ENCODE assay signal across 8 cellular contexts in the genomic region with DNA sequence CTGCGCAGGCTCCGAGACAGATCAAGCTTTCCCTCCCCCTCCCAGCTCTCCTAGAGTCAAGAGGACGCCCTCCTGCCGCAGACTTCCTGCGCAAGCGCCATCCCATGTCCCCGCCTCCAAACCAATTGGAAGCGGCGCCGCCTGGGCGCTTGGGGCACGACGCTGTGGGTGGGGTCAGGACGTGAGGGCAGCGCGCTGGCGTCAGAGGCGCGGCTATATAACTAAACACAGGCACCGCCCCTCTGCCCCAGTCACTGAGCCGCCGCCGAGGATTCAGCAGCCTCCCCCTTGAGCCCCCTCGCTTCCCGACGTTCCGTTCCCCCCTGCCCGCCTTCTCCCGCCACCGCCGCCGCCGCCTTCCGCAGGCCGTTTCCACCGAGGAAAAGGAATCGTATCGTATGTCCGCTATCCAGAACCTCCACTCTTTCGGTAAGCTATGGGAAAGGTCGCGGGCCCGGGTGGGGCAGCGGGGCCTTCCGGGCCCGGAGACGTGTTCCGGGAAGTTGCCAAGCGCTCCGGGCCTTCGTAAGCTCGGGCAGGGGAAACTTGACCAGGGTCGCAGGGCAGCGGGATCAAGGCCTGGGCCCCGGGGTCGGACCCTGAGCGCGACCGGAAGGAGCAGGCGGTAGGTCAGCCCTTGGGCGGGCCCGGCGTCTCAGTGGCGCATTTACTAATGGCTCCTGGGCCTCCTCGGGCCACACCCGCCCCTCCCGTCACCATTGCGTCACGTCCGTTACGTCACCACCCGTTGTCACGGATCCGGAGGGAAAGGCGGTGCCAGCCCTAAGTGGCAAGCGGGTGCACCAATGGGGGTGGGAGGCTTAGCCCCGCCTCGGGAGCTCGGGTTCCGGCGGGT. TPM values are rescaled to one million over a fixed set of nuclear protein-coding genes. Genes with fewer than 3 reads are reported as not detected.
DNase-seq lines count a peak whose midpoint lies in the region; ATAC-seq and TF ChIP-seq lines count a peak whose summit lies in the region.

Gene EIF1 (plus strand): TSS at position 245 of the 856 bp plus-strand sequence. CDS start 154 bp downstream, at position 399.

- peaks cover 3% of the 10 kb centered on the region for H3K9me3 ChIP-seq in AG04450 (ENCODE audit: control insufficient read depth, insufficient read depth, low read length)
- H3K9me3 ChIP-seq in smooth muscle cell (replicated peaks; ENCODE audit: low read depth) = no peaks in the 10 kb centered on the region

- H3K4me1 Mint-ChIP-seq in WTC11 = peaks cover 15% of the 10 kb centered on the region

- H3K27ac ChIP-seq in AG04450 (ENCODE audit: low read depth, low read length) = peak within 1 kb of the TSS; percentile 100
- H3K27ac ChIP-seq in smooth muscle cell (ENCODE audit: low read depth) = peak within 1 kb of the TSS; percentile 100

- H3K27me3 Mint-ChIP-seq in WTC11 (ENCODE audit: low read depth) = peaks cover 9% of the 10 kb centered on the region

- H3K4me2 ChIP-seq in smooth muscle cell = peak within 1 kb of the TSS; percentile 98

- peaks cover 49% of the 10 kb centered on the region for H4K20me1 ChIP-seq in smooth muscle cell (ENCODE audit: low read depth)

- H3K27me3 ChIP-seq in AG04450 (ENCODE audit: control insufficient read depth, insufficient read depth, low read length) (peaks cover 4% of the 10 kb centered on the region), smooth muscle cell (ENCODE audit: low read depth) (no peaks in the 10 kb centered on the region)

- peak within 1 kb of the TSS; percentile 100 for H3K9ac ChIP-seq in smooth muscle cell (ENCODE audit: low read depth)

- peaks cover 22% of the 10 kb centered on the region for H3K36me3 ChIP-seq in smooth muscle cell (ENCODE audit: low read depth)

- H3F3A ChIP-seq in smooth muscle cell (ENCODE audit: low read depth) = peaks cover 40% of the 10 kb centered on the region

- POLR2A ChIA-PET in AG04450 (lab: Yijun Ruan, JAX) = interaction anchor here (0.5 to 2.2 kb wide), 65 partner anchors 8 to 1708 kb away, joined by 3 to 64 read pairs (median 3); partner anchors contain the start of genes ACLY, DNAJC7, HAP1 and JUP
- POLR2A ChIA-PET in WTC11 (lab: Charles Lee) = interaction anchor here (0.6 to 5.1 kb wide), 28 partner anchors 10 to 331 kb away, joined by 3 to 42 read pairs (median 4); partner anchors contain the start of genes FKBP10, JUP, KRT19 and NKIRAS2

- H3K4me1 ChIP-seq in smooth muscle cell (ENCODE audit: low read depth) = peaks cover 16% of the 10 kb centered on the region

- peak within 1 kb of the TSS; percentile 99 for H3K27ac Mint-ChIP-seq in WTC11

- ATAC-seq in GM18909 (IDR thresholded peaks at IDR 0.05; ENCODE audit: poor library complexity, unreplicated experiment) = peak; percentile 79
- peak; percentile 65 for ATAC-seq in HG03175 (IDR thresholded peaks at IDR 0.05; ENCODE audit: unreplicated experiment)
- ATAC-seq in WTC11 = peak; percentile 86

- H3K36me3 Mint-ChIP-seq in WTC11 = peaks cover 38% of the 10 kb centered on the region

- peaks cover 29% of the 10 kb centered on the region for H3K79me2 ChIP-seq in smooth muscle cell (ENCODE audit: low read depth)

- H3K4me3 Mint-ChIP-seq in WTC11 = peak within 1 kb of the TSS; percentile 92

- CTCF ChIA-PET in AG04450 (lab: Charles Lee) (interaction anchor here (0.6 to 2.2 kb wide), 10 partner anchors 10 to 1330 kb away, joined by 3 to 7 read pairs (median 4); no protein-coding TSS in a partner anchor), WTC11 (lab: Charles Lee) (interaction anchor here (0.6 to 3.1 kb wide), 22 partner anchors 10 to 366 kb away, joined by 3 to 47 read pairs (median 4); partner anchors contain the start of genes JUP and ODAD4)

- DNase-seq in AG04450 (ENCODE audit: low read depth, low spot score) = peak; percentile 99
- peak; percentile 98 for DNase-seq in NCI-H226
- peak; percentile 100 for DNase-seq in WTC11 (ENCODE audit: low spot score)
- peak; percentile 100 for DNase-seq in cardiac fibroblast (ENCODE audit: low read depth in 2 of 2)
- DNase-seq in iPS-NIHi11 (ENCODE audit: low spot score) = peak; percentile 94
- peak; percentile 97 for DNase-seq in smooth muscle cell (lab: John Stamatoyannopoulos, UW; ENCODE audit: unreplicated experiment)

- no peak for TF ChIP-seq CTCF in AG04450 (IDR thresholded peaks at IDR 0.05; ENCODE audit: low read depth, low read length)
- TF ChIP-seq CTCF in WTC11 (IDR thresholded peaks at IDR 0.05) = no peak
- TF ChIP-seq CTCF in cardiac fibroblast (IDR thresholded peaks at IDR 0.05; ENCODE audit: low read depth, low read length) = no peak
- TF ChIP-seq CTCF in smooth muscle cell (IDR thresholded peaks at IDR 0.05; ENCODE audit: borderline replicate concordance, insufficient read depth, poor library complexity, severe bottlenecking) = peak; percentile 9

- under 1% methylated on average over 60 of the region's 81 CpGs for WGBS in smooth muscle cell (ENCODE audit: low lambda C conversion rate)

- peak within 1 kb of the TSS; percentile 65 for H2AFZ ChIP-seq in smooth muscle cell (ENCODE audit: low read depth)

- H3K9me3 Mint-ChIP-seq in WTC11 = peaks cover 18% of the 10 kb centered on the region

- peak within 1 kb of the TSS; percentile 99 for H3K4me3 ChIP-seq in AG04450 (ENCODE audit: low read depth, low read length)
- peak within 1 kb of the TSS; percentile 84 to 92 for H3K4me3 ChIP-seq in cardiac fibroblast (replicated peaks in 1 of 2; ENCODE audit: low read depth in 2 of 2, low read length in 2 of 2)
- peak within 1 kb of the TSS; percentile 99 for H3K4me3 ChIP-seq in smooth muscle cell

TF ChIP-seq in WTC11, 78 proteins besides CTCF, POLR2A, EP300 and RAD21 (continues in another document):
- TF ChIP-seq ATF6 (CRISPR knock-in tag; IDR thresholded peaks at IDR 0.05) (no peak), ZNF416 (CRISPR knock-in tag; IDR thresholded peaks at IDR 0.05) (peak; percentile 64; the same call in 1 of the 2 replicates), USF1 (CRISPR knock-in tag; IDR thresholded peaks at IDR 0.05) (no peak), ZNF671 (CRISPR knock-in tag; IDR thresholded peaks at IDR 0.05) (peak; percentile 72), RELA (CRISPR knock-in tag; IDR thresholded peaks at IDR 0.05; ENCODE audit: borderline replicate concordance) (peak; percentile 53; the same call in 1 of the 2 replicates), ETV6 (CRISPR knock-in tag; IDR thresholded peaks at IDR 0.05) (peak; percentile 95)
- TF ChIP-seq, protein P1, sequence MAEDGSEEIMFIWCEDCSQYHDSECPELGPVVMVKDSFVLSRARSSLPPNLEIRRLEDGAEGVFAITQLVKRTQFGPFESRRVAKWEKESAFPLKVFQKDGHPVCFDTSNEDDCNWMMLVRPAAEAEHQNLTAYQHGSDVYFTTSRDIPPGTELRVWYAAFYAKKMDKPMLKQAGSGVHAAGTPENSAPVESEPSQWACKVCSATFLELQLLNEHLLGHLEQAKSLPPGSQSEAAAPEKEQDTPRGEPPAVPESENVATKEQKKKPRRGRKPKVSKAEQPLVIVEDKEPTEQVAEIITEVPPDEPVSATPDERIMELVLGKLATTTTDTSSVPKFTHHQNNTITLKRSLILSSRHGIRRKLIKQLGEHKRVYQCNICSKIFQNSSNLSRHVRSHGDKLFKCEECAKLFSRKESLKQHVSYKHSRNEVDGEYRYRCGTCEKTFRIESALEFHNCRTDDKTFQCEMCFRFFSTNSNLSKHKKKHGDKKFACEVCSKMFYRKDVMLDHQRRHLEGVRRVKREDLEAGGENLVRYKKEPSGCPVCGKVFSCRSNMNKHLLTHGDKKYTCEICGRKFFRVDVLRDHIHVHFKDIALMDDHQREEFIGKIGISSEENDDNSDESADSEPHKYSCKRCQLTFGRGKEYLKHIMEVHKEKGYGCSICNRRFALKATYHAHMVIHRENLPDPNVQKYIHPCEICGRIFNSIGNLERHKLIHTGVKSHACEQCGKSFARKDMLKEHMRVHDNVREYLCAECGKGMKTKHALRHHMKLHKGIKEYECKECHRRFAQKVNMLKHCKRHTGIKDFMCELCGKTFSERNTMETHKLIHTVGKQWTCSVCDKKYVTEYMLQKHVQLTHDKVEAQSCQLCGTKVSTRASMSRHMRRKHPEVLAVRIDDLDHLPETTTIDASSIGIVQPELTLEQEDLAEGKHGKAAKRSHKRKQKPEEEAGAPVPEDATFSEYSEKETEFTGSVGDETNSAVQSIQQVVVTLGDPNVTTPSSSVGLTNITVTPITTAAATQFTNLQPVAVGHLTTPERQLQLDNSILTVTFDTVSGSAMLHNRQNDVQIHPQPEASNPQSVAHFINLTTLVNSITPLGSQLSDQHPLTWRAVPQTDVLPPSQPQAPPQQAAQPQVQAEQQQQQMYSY (CRISPR knock-in tag; IDR thresholded peaks at IDR 0.05) = peak; percentile 4; the same call in 1 of the 2 replicates

RNA-seq across cellular contexts. Expression of gene EIF1, which starts in this region (rescaled TPM):
- 529 and 549 TPM in 2 replicates for polyA plus RNA-seq in AG04450 (2011; rRNA removed)
- polyA minus RNA-seq in AG04450 (2011; rRNA and poly(A)+ RNA removed) = 151 and 190 TPM in 2 replicates
- 466 to 481 TPM (median 475 TPM) in 3 replicates for total RNA-seq in WTC11 (2021)
- total RNA-seq in smooth muscle cell = 300 and 360 TPM in 2 replicates
- 1,301 and 1,372 TPM in 2 replicates for polyA plus RNA-seq in smooth muscle cell

Comparison
In these comparisons a context has a peak if more than half of its experiments do, and no peak if none do; other contexts are left out.
1. Peak in every context shown above with its lines: DNase-seq, ATAC-seq, H3K4me3 ChIP-seq and H3K27ac ChIP-seq.